22 cellular contexts compared by ENCODE assay signal in genomic region chr13:27192896-27193295, GRCh38.
"Had no signal": no experiment of that assay in that cellular context is flagged by ENCODE, and none has a peak within 500 bp of the region (broad histone marks: within the 10 kb centered on the region; RNA-seq: fewer than 3 reads in every experiment).

No MANE protein-coding gene starts in this region.

- H3K4me3 Mint-ChIP-seq: activated T-cell treated with anti-CD3 and anti-CD28 coated beads, Interleukin-2, amount 50 U/mL, for 4 hours; nephron; T-helper 1 cell treated with Interleukin-12 subunit alpha and Interleukin-12 subunit beta and Interleukin-4 antibody, amounts not matched to agents 30 μg/mL and 1 μg/mL, for 36 hours had no signal

- H3K4me3 ChIP-seq: body of pancreas, esophagus squamous epithelium, left ventricle myocardium inferior, right lobe of liver, suprapubic skin, tibial nerve had no signal

- ATAC-seq: activated T-cell treated with anti-CD3 and anti-CD28 coated beads, Interleukin-2, amount 50 U/mL, for 4 hours; body of pancreas; right lobe of liver had no signal

- H3K4me1 Mint-ChIP-seq: nephron had no signal

- H3K27me3 ChIP-seq: body of pancreas, right lobe of liver, tibial nerve had no signal

- H3K9me3 Mint-ChIP-seq: T-helper 1 cell treated with Interleukin-12 subunit alpha and Interleukin-12 subunit beta and Interleukin-4 antibody, amounts not matched to agents 30 μg/mL and 1 μg/mL, for 36 hours had no signal

- DNase-seq: activated CD4-positive, alpha-beta T cell treated with anti-CD3 and anti-CD28 coated beads for 1 hour; activated CD8-positive, alpha-beta memory T cell treated with anti-CD3 and anti-CD28 coated beads for 24 hours; activated naive CD4-positive, alpha-beta T cell; activated T-cell treated with anti-CD3 and anti-CD28 coated beads, Interleukin-2, amount 50 U/mL, for 4 hours; aorta; body of pancreas; dermis blood vessel endothelial cell; effector CD4-positive, alpha-beta T cell; esophagus squamous epithelium; left ventricle myocardium inferior; right lobe of liver; stimulated activated CD4-positive, alpha-beta T cell treated with anti-CD3 and anti-CD28 coated beads, Interleukin-2, amount 100 ng/mL, for 48 hours; SW 1271; T-helper 9 cell had no signal

- H3K9me3 ChIP-seq: body of pancreas, esophagus squamous epithelium, left ventricle myocardium inferior, right lobe of liver, suprapubic skin had no signal

- H3K36me3 ChIP-seq: esophagus squamous epithelium, left ventricle myocardium inferior, right lobe of liver, suprapubic skin, tibial nerve had no signal

- H3K27ac Mint-ChIP-seq: nephron; progenitor cell of endocrine pancreas; T-helper 1 cell treated with Interleukin-12 subunit alpha and Interleukin-12 subunit beta and Interleukin-4 antibody, amounts not matched to agents 30 μg/mL and 1 μg/mL, for 36 hours had no signal

- H3K27ac ChIP-seq: body of pancreas, epithelial cell of prostate, esophagus squamous epithelium, left ventricle myocardium inferior, right lobe of liver, suprapubic skin, tibial nerve, VCaP had no signal

- H3K36me3 Mint-ChIP-seq: activated naive CD4-positive, alpha-beta T cell treated with anti-CD3 and anti-CD28 coated beads, Interleukin-2, amount 50 U/mL, for 72 hours had no signal

- H3K4me1 ChIP-seq: left ventricle myocardium inferior, tibial nerve had no signal
